ENCODE assay signal across 8 cellular contexts in the genomic region with DNA sequence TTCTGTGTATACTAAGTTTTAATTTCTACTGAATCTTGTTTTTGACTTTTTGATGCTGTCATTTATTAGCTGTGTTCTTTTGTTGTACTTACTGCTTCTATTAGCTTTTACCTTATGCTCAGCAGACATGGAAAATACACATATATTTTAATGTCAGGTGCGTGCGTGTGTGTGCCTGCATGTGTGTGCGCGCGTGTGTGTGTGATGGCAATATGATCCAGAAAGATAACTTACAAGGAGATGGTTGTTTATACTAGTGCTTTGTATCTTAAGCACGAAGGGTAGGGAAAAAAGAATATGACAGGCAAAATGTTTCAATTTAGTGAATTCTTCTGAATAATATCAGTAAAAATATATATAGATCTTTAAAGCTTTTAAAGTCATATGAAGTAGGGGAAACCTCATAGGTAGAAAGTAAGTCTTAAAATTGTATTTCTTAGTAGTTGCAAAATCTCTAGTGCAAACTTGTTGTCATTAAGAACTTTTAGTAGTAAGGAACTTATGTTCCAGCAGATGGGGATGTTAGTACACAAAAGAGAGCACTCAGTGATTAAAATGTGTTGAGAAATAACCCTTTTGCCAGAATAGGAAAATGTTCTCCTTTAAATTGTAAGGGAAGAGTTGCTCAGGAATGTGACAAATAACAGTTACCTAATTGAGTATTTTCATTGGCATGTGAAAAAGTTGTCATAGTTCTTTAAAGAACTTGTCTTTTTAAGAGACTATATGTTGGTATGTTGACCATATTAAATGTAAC. TPM values are rescaled to one million over a fixed set of nuclear protein-coding genes. Genes with fewer than 3 reads are reported as not detected.
DNase-seq lines count a peak whose midpoint lies in the region; ATAC-seq, FAIRE-seq and TF ChIP-seq lines count a peak whose summit lies in the region.

No MANE protein-coding gene starts in this region.

- dilution Hi-C loops in keratinocyte (cut with MboI; ENCODE audit: extremely low pct_ligation_motif_present, low sequenced_read_pairs), result no loop called here

- peaks cover 20% of the 10 kb centered on the region for H3K4me1 ChIP-seq in keratinocyte (ENCODE audit: control insufficient read depth, extremely low read depth, insufficient read depth, low read length)

- ATAC-seq in HG03565 (IDR thresholded peaks at IDR 0.05; ENCODE audit: unreplicated experiment), result peak; percentile 59
- no peak for ATAC-seq in HG02970 (IDR thresholded peaks at IDR 0.05; ENCODE audit: low FRiP score, unreplicated experiment)

- H3K9me1 ChIP-seq in keratinocyte (ENCODE audit: control insufficient read depth, extremely low read depth, insufficient read depth, low read length), result no peaks in the 10 kb centered on the region

- H3K36me3 ChIP-seq in keratinocyte (ENCODE audit: control insufficient read depth in 2 of 2, extremely low read depth in 1 of 2, insufficient read depth in 2 of 2, low read length in 2 of 2), result no peaks in the 10 kb centered on the region

- H3K9ac ChIP-seq in keratinocyte (ENCODE audit: control insufficient read depth, extremely low read depth, insufficient read depth, low read length), result no peak overlapping the region

- no peak overlapping the region for H3K27ac ChIP-seq in keratinocyte (ENCODE audit: control insufficient read depth, insufficient read depth, low read length)

- TF ChIP-seq CTCF in astrocyte of the cerebellum (IDR thresholded peaks at IDR 0.05; ENCODE audit: low read depth, low read length, missing control alignments) (no peak), keratinocyte (optimal IDR thresholded peaks at IDR 0.05 in 1 of 3, IDR thresholded peaks at IDR 0.05 in 1 of 3, conservative IDR thresholded peaks at IDR 0.05 in 1 of 3; ENCODE audit: extremely low read depth in 1 of 3, insufficient read depth in 2 of 3, low read length in 3 of 3) (no peak)

- in situ Hi-C loops in astrocyte of the cerebellum (cut with HindIII; ENCODE audit: low sequenced_read_pairs), result loop anchor here (25.0 kb wide), 1 partner anchor 510 kb away; no protein-coding TSS in a partner anchor

- no peak overlapping the region for H2AFZ ChIP-seq in keratinocyte (ENCODE audit: control insufficient read depth, low read length)

- H3K4me2 ChIP-seq in keratinocyte (ENCODE audit: control insufficient read depth, extremely low read depth, insufficient read depth, low read depth, low read length), result peak overlapping the region; percentile 11

- peak; percentile 52 to 60 for DNase-seq in AML-193 (lab: John Stamatoyannopoulos, UW)
- peak; percentile 75 for DNase-seq in astrocyte of the cerebellum (ENCODE audit: low read depth)
- no peak for DNase-seq in keratinocyte (ENCODE audit: low read depth, low spot score)
- no peak for DNase-seq in stimulated activated CD4-positive, alpha-beta T cell treated with anti-CD3 and anti-CD28 coated beads, Interleukin-4, amount 100 ng/mL, for 24 hours
- no peak for DNase-seq in hypothalamus (lab: John Stamatoyannopoulos, UW)
- DNase-seq in activated CD4-positive, alpha-beta T cell treated with anti-CD3 and anti-CD28 coated beads, Interleukin-2, amount 50 U/mL, for 48 hours, result no peak

- H3K9me3 ChIP-seq in keratinocyte (ENCODE audit: control insufficient read depth, low read depth, low read length), result no peaks in the 10 kb centered on the region

- peak; percentile 51 for FAIRE-seq in keratinocyte (lab: Jason Lieb, UNC)

- peaks cover 14% of the 10 kb centered on the region for H4K20me1 ChIP-seq in keratinocyte (ENCODE audit: control insufficient read depth, extremely low read depth, insufficient read depth, low read length)

- H3K79me2 ChIP-seq in keratinocyte (ENCODE audit: control insufficient read depth, insufficient read depth, low read length), result peaks cover 100% of the 10 kb centered on the region

- H3K4me3 ChIP-seq in astrocyte of the cerebellum (ENCODE audit: low read depth, low read length) (no peak overlapping the region), keratinocyte (ENCODE audit: control insufficient read depth in 2 of 3, extremely low read depth in 1 of 3, insufficient read depth in 2 of 3, low read depth in 1 of 3, low read length in 3 of 3) (no peak overlapping the region)

- H3K27me3 ChIP-seq in keratinocyte (ENCODE audit: control insufficient read depth, extremely low read depth, insufficient read depth, low read length), result no peaks in the 10 kb centered on the region

RNA-seq across cellular contexts. Expression of a gene that starts 13.2 kb away (rescaled TPM):
- polyA plus RNA-seq in keratinocyte, result 44.7 to 82.8 TPM (median 53.3 TPM) in 3 replicates
- polyA plus RNA-seq in keratinocyte (2011; ENCODE audit: low read depth), result 99.8 TPM
- 53.5 and 69.8 TPM in 2 replicates for polyA plus RNA-seq in keratinocyte (2011; cell fraction: cytosol; rRNA removed)
- polyA plus RNA-seq in keratinocyte (2011; cell fraction: nucleus; rRNA removed), result 66.5 and 75.1 TPM in 2 replicates
- 38.5 and 47.5 TPM in 2 replicates for polyA plus RNA-seq in keratinocyte (2012; ENCODE audit: low replicate concordance)
- polyA minus RNA-seq in keratinocyte, result 135 to 160 TPM (median 157 TPM) in 3 replicates
- 79.2 TPM for polyA minus RNA-seq in keratinocyte (2011; cell fraction: cytosol; rRNA and poly(A)+ RNA removed)
- 79.6 and 101 TPM in 2 replicates for polyA minus RNA-seq in keratinocyte (2011; cell fraction: nucleus; rRNA and poly(A)+ RNA removed)

Comparison
In these comparisons a context has a peak if more than half of its experiments do, and no peak if none do; other contexts are left out.
1. DNase-seq: peak in AML-193 (2 of 2) and astrocyte of the cerebellum (single experiment); none in keratinocyte (single experiment), stimulated activated CD4-positive, alpha-beta T cell treated with anti-CD3 and anti-CD28 coated beads, Interleukin-4, amount 100 ng/mL, for 24 hours (single experiment), hypothalamus (0 of 51) and activated CD4-positive, alpha-beta T cell treated with anti-CD3 and anti-CD28 coated beads, Interleukin-2, amount 50 U/mL, for 48 hours (0 of 2).